ENCODE assay signal across 8 cellular contexts in the genomic region with DNA sequence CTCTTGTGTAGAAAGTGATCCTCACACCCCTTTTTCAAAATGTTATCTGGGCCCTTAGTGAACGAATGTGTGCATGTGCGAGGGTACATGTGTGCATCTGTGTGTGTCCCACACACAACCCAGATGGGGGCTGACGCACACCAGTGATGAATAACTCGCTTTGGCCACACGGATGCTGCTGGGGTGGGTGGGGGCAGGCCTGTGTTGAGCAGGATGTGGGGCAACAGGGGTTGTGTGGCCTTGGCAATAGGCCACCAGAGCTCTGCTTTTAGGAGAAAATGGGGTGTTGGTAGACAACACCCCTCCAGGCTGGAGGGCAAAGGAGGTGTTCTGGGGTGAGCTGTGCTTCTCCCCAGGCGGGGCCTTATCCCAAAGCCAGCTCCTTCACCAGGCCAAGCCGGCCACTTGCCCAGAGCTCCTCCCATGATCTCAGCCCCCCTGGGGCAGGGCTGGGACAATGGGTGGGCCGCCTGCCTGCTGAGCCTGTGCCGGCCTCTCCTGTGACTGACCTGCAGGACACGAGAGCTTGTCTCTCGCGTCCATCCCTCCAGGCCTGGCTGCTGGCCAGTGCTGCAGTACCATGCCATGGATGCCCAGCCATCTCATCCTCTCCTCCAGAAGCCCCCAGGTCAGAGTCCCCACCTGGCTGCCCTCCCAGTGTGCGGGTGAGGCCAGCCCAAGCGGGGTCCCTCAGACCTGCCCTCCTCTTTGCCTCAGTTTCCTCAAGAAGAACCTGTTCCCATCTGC. TPM values are rescaled to one million over a fixed set of nuclear protein-coding genes. Genes with fewer than 3 reads are reported as not detected.
DNase-seq lines count a peak whose midpoint lies in the region; ATAC-seq, FAIRE-seq and TF ChIP-seq lines count a peak whose summit lies in the region.

No MANE protein-coding gene starts in this region.

- intact Hi-C loops in activated T-helper 1 cell treated with anti-CD3 and anti-CD28 coated beads, Interleukin-12 subunit alpha, Interleukin-12 subunit beta, Interleukin-2, Interleukin-4 antibody, amounts not matched to agents 30 ng/mL and 10 ng/mL and 1 ng/mL, durations not matched to agents 14 hours and 24 hours and 36 hours (cut with micrococcal nuclease) = loop anchor here (1.0 kb wide), 2 partner anchors 15 to 26 kb away; a partner anchor contains a TSS

- no peak overlapping the region for H2AFZ ChIP-seq in H9 (ENCODE audit: low read length)
- H2AFZ ChIP-seq in hepatocyte = no peak overlapping the region

- no peak overlapping the region for H3K18ac ChIP-seq in H9 (ENCODE audit: insufficient read length, low read depth, low read length)

- peaks cover 43 to 65% of the 10 kb centered on the region in 2 experiments for H3K4me1 Mint-ChIP-seq in H9
- peaks cover 29% of the 10 kb centered on the region for H3K4me1 Mint-ChIP-seq in activated T-helper 1 cell treated with anti-CD3 and anti-CD28 coated beads, Interleukin-12 subunit alpha, Interleukin-12 subunit beta, Interleukin-2, Interleukin-4 antibody, amounts not matched to agents 30 ng/mL and 10 ng/mL and 1 ng/mL, durations not matched to agents 14 hours and 24 hours and 36 hours (ENCODE audit: low read depth)

- TF ChIP-seq CTCF in H9 (conservative IDR thresholded peaks at IDR 0.05) = no peak
- no peak for TF ChIP-seq CTCF in hepatocyte (IDR thresholded peaks at IDR 0.05; ENCODE audit: poor library complexity)

- no peak overlapping the region for H2BK15ac ChIP-seq in H9 (ENCODE audit: low read depth, low read length)

- H3K4me2 ChIP-seq in H9 (ENCODE audit: insufficient read depth, insufficient read length, low read length) (peak overlapping the region; percentile 55), hepatocyte (peak overlapping the region; percentile 96)

- H4K5ac ChIP-seq in H9 (ENCODE audit: insufficient read length, low read depth, low read length) = no peak overlapping the region

- no peak overlapping the region for H2BK12ac ChIP-seq in H9 (ENCODE audit: insufficient read length, low read depth, low read length)

- H3K23me2 ChIP-seq in H9 (ENCODE audit: insufficient read length, low read depth, low read length, poor library complexity, severe bottlenecking) = peaks cover 4% of the 10 kb centered on the region

- H3K79me2 ChIP-seq in H9 (ENCODE audit: insufficient read depth, low read length) = peaks cover 26% of the 10 kb centered on the region; the same call in 1 of the 2 replicates
- H3K79me2 ChIP-seq in hepatocyte = peaks cover 49% of the 10 kb centered on the region

- peaks cover 35 to 53% (median 51%) of the 10 kb centered on the region in 3 experiments for H3K36me3 Mint-ChIP-seq in H9 (ENCODE audit: insufficient read depth in 1 of 3, low read depth in 3 of 3)
- H3K36me3 Mint-ChIP-seq in activated T-helper 1 cell treated with anti-CD3 and anti-CD28 coated beads, Interleukin-12 subunit alpha, Interleukin-12 subunit beta, Interleukin-2, Interleukin-4 antibody, amounts not matched to agents 30 ng/mL and 10 ng/mL and 1 ng/mL, durations not matched to agents 14 hours and 24 hours and 36 hours (ENCODE audit: low read depth) = peaks cover 3% of the 10 kb centered on the region

- no peak overlapping the region for H4K91ac ChIP-seq in H9 (ENCODE audit: insufficient read length, low read depth, low read length)

- no peaks in the 10 kb centered on the region for H3K36me3 ChIP-seq in hepatocyte (replicated peaks; ENCODE audit: insufficient read depth, low read depth)
- peaks cover 0 to 4% of the 10 kb centered on the region in 2 donors for H3K36me3 ChIP-seq in small intestine (ENCODE audit: control insufficient read depth in 2 of 2, insufficient read depth in 2 of 2, low read length in 2 of 2)

- no peak overlapping the region for H4K8ac ChIP-seq in H9 (replicated peaks; ENCODE audit: insufficient read length, low read depth, low read length)

- FAIRE-seq in small intestine (lab: Jason Lieb, UNC) = no peak

- peak overlapping the region; percentile 83 to 89 for H3K4me3 Mint-ChIP-seq in H9
- H3K4me3 Mint-ChIP-seq in activated T-helper 1 cell treated with anti-CD3 and anti-CD28 coated beads, Interleukin-12 subunit alpha, Interleukin-12 subunit beta, Interleukin-2, Interleukin-4 antibody, amounts not matched to agents 30 ng/mL and 10 ng/mL and 1 ng/mL, durations not matched to agents 14 hours and 24 hours and 36 hours = peak overlapping the region; percentile 54

- no peaks in the 10 kb centered on the region for H3K9me3 Mint-ChIP-seq in H9
- H3K9me3 Mint-ChIP-seq in activated T-helper 1 cell treated with anti-CD3 and anti-CD28 coated beads, Interleukin-12 subunit alpha, Interleukin-12 subunit beta, Interleukin-2, Interleukin-4 antibody, amounts not matched to agents 30 ng/mL and 10 ng/mL and 1 ng/mL, durations not matched to agents 14 hours and 24 hours and 36 hours = no peaks in the 10 kb centered on the region

- no peak overlapping the region; the same call in 1 of the 2 replicates for H3K14ac ChIP-seq in H9 (ENCODE audit: insufficient read depth, low read length)

- H3K27me3 ChIP-seq in H9 (ENCODE audit: insufficient read depth, low read length) (no peaks in the 10 kb centered on the region), hepatocyte (no peaks in the 10 kb centered on the region), small intestine (ENCODE audit: control insufficient read depth in 2 of 2, insufficient read depth in 2 of 2, low read length in 2 of 2) (no peaks in the 10 kb centered on the region)

- peak overlapping the region; percentile 76 for H3K9ac ChIP-seq in H9 (ENCODE audit: extremely low read depth, insufficient read length, low read length)

- H2BK20ac ChIP-seq in H9 (ENCODE audit: low read depth, low read length, poor library complexity, severe bottlenecking) = no peak overlapping the region

- no peaks in the 10 kb centered on the region for H3K9me2 ChIP-seq in hepatocyte (replicated peaks; ENCODE audit: insufficient read depth)

- ATAC-seq in GM18909 (IDR thresholded peaks at IDR 0.05; ENCODE audit: poor library complexity, unreplicated experiment) = no peak

- H3K23ac ChIP-seq in H9 (ENCODE audit: insufficient read length, low read depth, low read length) = no peak overlapping the region

- peak overlapping the region; percentile 92 for H3K4me3 ChIP-seq in hepatocyte
- H3K4me3 ChIP-seq in small intestine (ENCODE audit: low read depth in 1 of 2, low read length in 2 of 2) = no peak overlapping the region

- H3T11ph ChIP-seq in H9 (ENCODE audit: low read length) = no peak overlapping the region

- H3K27ac ChIP-seq in H9 (ENCODE audit: insufficient read length, low read depth, low read length) (no peak overlapping the region), hepatocyte (no peak overlapping the region), small intestine (ENCODE audit: low read depth in 1 of 2, low read length in 1 of 2) (peak overlapping the region in 1 of 2 donors; percentile 3)

- no peak overlapping the region for H3K4ac ChIP-seq in H9 (ENCODE audit: low read depth, low read length)

- no peaks in the 10 kb centered on the region; the same call in 1 of the 2 replicates for H3K27me3 Mint-ChIP-seq in H9 (ENCODE audit: low read depth)
- H3K27me3 Mint-ChIP-seq in activated T-helper 1 cell treated with anti-CD3 and anti-CD28 coated beads, Interleukin-12 subunit alpha, Interleukin-12 subunit beta, Interleukin-2, Interleukin-4 antibody, amounts not matched to agents 30 ng/mL and 10 ng/mL and 1 ng/mL, durations not matched to agents 14 hours and 24 hours and 36 hours (ENCODE audit: insufficient read depth) = peaks cover 16% of the 10 kb centered on the region

- H2BK120ac ChIP-seq in H9 (ENCODE audit: low read depth, low read length, poor library complexity, severe bottlenecking) = no peak overlapping the region

- no peaks in the 10 kb centered on the region for H3K9me3 ChIP-seq in H9 (ENCODE audit: control insufficient read depth, low read depth, low read length)
- H3K9me3 ChIP-seq in hepatocyte (ENCODE audit: low read depth) = no peaks in the 10 kb centered on the region
- no peaks in the 10 kb centered on the region for H3K9me3 ChIP-seq in small intestine (ENCODE audit: control insufficient read depth, low read depth)

- H2BK5ac ChIP-seq in H9 (ENCODE audit: insufficient read length, low read length) = no peak overlapping the region

- H3K4me1 ChIP-seq in H9 (ENCODE audit: insufficient read depth, low read length) = peaks cover 24% of the 10 kb centered on the region; the same call in 1 of the 2 replicates
- peaks cover 17% of the 10 kb centered on the region for H3K4me1 ChIP-seq in hepatocyte (ENCODE audit: insufficient read depth)
- H3K4me1 ChIP-seq in small intestine (ENCODE audit: control insufficient read depth in 2 of 2, insufficient read depth in 1 of 2, low read depth in 1 of 2, low read length in 1 of 2) = no peaks in the 10 kb centered on the region

- H3K79me1 ChIP-seq in H9 (ENCODE audit: insufficient read depth, low read depth, low read length, poor library complexity, severe bottlenecking) = peaks cover 10% of the 10 kb centered on the region

- H3K27ac Mint-ChIP-seq in H9 = peak overlapping the region in 2 of 3 experiments; percentile 75 to 76; a peak in 4 of 7 replicates
- peak overlapping the region; percentile 12 for H3K27ac Mint-ChIP-seq in activated T-helper 1 cell treated with anti-CD3 and anti-CD28 coated beads, Interleukin-12 subunit alpha, Interleukin-12 subunit beta, Interleukin-2, Interleukin-4 antibody, amounts not matched to agents 30 ng/mL and 10 ng/mL and 1 ng/mL, durations not matched to agents 14 hours and 24 hours and 36 hours

- no CpG with 5 or more reads among the region's 14 CpGs for WGBS in H9 (ENCODE audit: extremely low coverage, insufficient read length, low lambda C conversion rate)
- WGBS in hepatocyte (ENCODE audit: low lambda C conversion rate, missing lambda C conversion rate) = 51% methylated on average over 14 of the region's 14 CpGs
- WGBS in small intestine, 3 donors = 65 to 84% (median 82%) methylated on average over 14 of the region's 14 CpGs

- DNase-seq in H9 (no peak), hepatocyte (ENCODE audit: low spot score) (no peak), globus pallidus (ENCODE audit: low spot score) (no peak), amygdala (lab: John Stamatoyannopoulos, UW) (no peak), small intestine (no peak)
- no peak for DNase-seq in activated T-helper 1 cell treated with anti-CD3 and anti-CD28 coated beads, Interleukin-12 subunit alpha, Interleukin-12 subunit beta, Interleukin-2, Interleukin-4 antibody, amounts not matched to agents 30 ng/mL and 10 ng/mL and 1 ng/mL, durations not matched to agents 14 hours and 24 hours and 36 hours (ENCODE audit: low spot score)
- peak; percentile 60 to 77 for DNase-seq in stimulated activated CD8-positive, alpha-beta memory T cell treated with anti-CD3 and anti-CD28 coated beads, Interleukin-7, amount 100 ng/mL, for 48 hours (ENCODE audit: extremely low read depth in 1 of 2, low read depth in 1 of 2)

- H3K56ac ChIP-seq in H9 (ENCODE audit: insufficient read length, low read depth, low read length) = no peak overlapping the region

- no peak overlapping the region for H2AK5ac ChIP-seq in H9 (ENCODE audit: insufficient read length, low read length)

- H4K20me1 ChIP-seq in H9 (ENCODE audit: control insufficient read depth, insufficient read depth, insufficient read length) (no peaks in the 10 kb centered on the region), hepatocyte (ENCODE audit: insufficient read depth, poor library complexity, severe bottlenecking) (peaks cover 47% of the 10 kb centered on the region)

RNA-seq across cellular contexts. Expression of a gene that starts 1.7 kb away (rescaled TPM):
- total RNA-seq in H9 (2021) (339 and 340 TPM in 2 replicates), hepatocyte (83.7 and 107 TPM in 2 replicates)
- total RNA-seq in activated T-helper 1 cell treated with anti-CD3 and anti-CD28 coated beads, Interleukin-12 subunit alpha, Interleukin-12 subunit beta, Interleukin-2, Interleukin-4 antibody, amounts not matched to agents 30 ng/mL and 10 ng/mL and 1 ng/mL, durations not matched to agents 14 hours and 24 hours and 36 hours = 13.1 and 14.4 TPM in 2 replicates
- polyA plus RNA-seq in hepatocyte (116 and 122 TPM in 2 replicates), small intestine (10 to 100 TPM in 1 of 3 donors, 1 to 10 TPM in 2; 1.6 to 32.0 (median 5.1) TPM)

RNA-seq across cellular contexts. Expression of a gene that starts 25.2 kb away (rescaled TPM):
- total RNA-seq in H9 (2021) (9.6 and 10.2 TPM in 2 replicates), hepatocyte (4.8 TPM in 2 replicates)
- 10.3 and 11.2 TPM in 2 replicates for total RNA-seq in activated T-helper 1 cell treated with anti-CD3 and anti-CD28 coated beads, Interleukin-12 subunit alpha, Interleukin-12 subunit beta, Interleukin-2, Interleukin-4 antibody, amounts not matched to agents 30 ng/mL and 10 ng/mL and 1 ng/mL, durations not matched to agents 14 hours and 24 hours and 36 hours
- polyA plus RNA-seq in hepatocyte (11.7 and 14.3 TPM in 2 replicates), small intestine (1 to 10 TPM; 1.1 to 3.7 (median 3.0) TPM)

RNA-seq across cellular contexts. Expression of a gene that starts 25.6 kb away (rescaled TPM):
- 134 and 137 TPM in 2 replicates for total RNA-seq in H9 (2021)
- 49.2 and 49.9 TPM in 2 replicates for total RNA-seq in activated T-helper 1 cell treated with anti-CD3 and anti-CD28 coated beads, Interleukin-12 subunit alpha, Interleukin-12 subunit beta, Interleukin-2, Interleukin-4 antibody, amounts not matched to agents 30 ng/mL and 10 ng/mL and 1 ng/mL, durations not matched to agents 14 hours and 24 hours and 36 hours
- total RNA-seq in hepatocyte = 43.5 and 57.1 TPM in 2 replicates
- polyA plus RNA-seq in hepatocyte = 143 and 156 TPM in 2 replicates
- polyA plus RNA-seq in small intestine = 10 to 100 TPM in 1 of 3 donors, 1 to 10 TPM in 2; 3.8 to 44.4 (median 8.9) TPM

RNA-seq across cellular contexts. Expression of a gene that starts 37.8 kb away (rescaled TPM):
- total RNA-seq in H9 (2021) (15.9 and 16.4 TPM in 2 replicates), hepatocyte (3.3 and 3.5 TPM in 2 replicates)
- 3.7 and 5.0 TPM in 2 replicates for total RNA-seq in activated T-helper 1 cell treated with anti-CD3 and anti-CD28 coated beads, Interleukin-12 subunit alpha, Interleukin-12 subunit beta, Interleukin-2, Interleukin-4 antibody, amounts not matched to agents 30 ng/mL and 10 ng/mL and 1 ng/mL, durations not matched to agents 14 hours and 24 hours and 36 hours
- polyA plus RNA-seq in hepatocyte (2.6 and 3.1 TPM in 2 replicates), small intestine (1 to 10 TPM; 3.1 to 6.0 (median 4.1) TPM)

RNA-seq across cellular contexts. Expression of a gene that starts 45.0 kb away (rescaled TPM):
- 125 and 133 TPM in 2 replicates for total RNA-seq in H9 (2021)
- 151 and 166 TPM in 2 replicates for total RNA-seq in activated T-helper 1 cell treated with anti-CD3 and anti-CD28 coated beads, Interleukin-12 subunit alpha, Interleukin-12 subunit beta, Interleukin-2, Interleukin-4 antibody, amounts not matched to agents 30 ng/mL and 10 ng/mL and 1 ng/mL, durations not matched to agents 14 hours and 24 hours and 36 hours
- total RNA-seq in hepatocyte = 45.0 and 65.9 TPM in 2 replicates
- 42.8 and 50.7 TPM in 2 replicates for polyA plus RNA-seq in hepatocyte
- 10 to 100 TPM; 81.9 to 93.0 (median 82.3) TPM for polyA plus RNA-seq in small intestine

Comparison
In these comparisons a context has a peak if more than half of its experiments do, and no peak if none do; other contexts are left out.
1. DNase-seq: peak in stimulated activated CD8-positive, alpha-beta memory T cell treated with anti-CD3 and anti-CD28 coated beads, Interleukin-7, amount 100 ng/mL, for 48 hours (2 of 2); none in H9 (single experiment), activated T-helper 1 cell treated with anti-CD3 and anti-CD28 coated beads, Interleukin-12 subunit alpha, Interleukin-12 subunit beta, Interleukin-2, Interleukin-4 antibody, amounts not matched to agents 30 ng/mL and 10 ng/mL and 1 ng/mL, durations not matched to agents 14 hours and 24 hours and 36 hours (single experiment), hepatocyte (single experiment), globus pallidus (single experiment), amygdala (0 of 56) and small intestine (single experiment).